8 cellular contexts compared by ENCODE assay signal in genomic region chr2:9003616-9004337, GRCh38. TPM values are rescaled to one million over a fixed set of nuclear protein-coding genes. Genes with fewer than 3 reads are reported as not detected.
DNase-seq lines count a peak whose midpoint lies in the region; FAIRE-seq and TF ChIP-seq lines count a peak whose summit lies in the region.

TSS of gene MBOAT2 (minus strand) at chr2:9003684. CDS start at chr2:9003614, 70 bp downstream.

- peak within 1 kb of the TSS; percentile 96 for H3K4me2 ChIP-seq in MM.1S (ENCODE audit: low read depth, low read length)

- no peaks in the 10 kb centered on the region for H3F3A ChIP-seq in MM.1S (ENCODE audit: insufficient read depth, low read length)

- H3K36me3 ChIP-seq in MM.1S (replicated peaks; ENCODE audit: insufficient read depth, low read length) (no peaks in the 10 kb centered on the region), SK-N-MC (ENCODE audit: insufficient read depth, low read length) (peaks cover 5% of the 10 kb centered on the region; the same call in 1 of the 2 replicates), suprapubic skin (no peaks in the 10 kb centered on the region)

- H3K27ac ChIP-seq in MM.1S (ENCODE audit: low read length) = no peak within 1 kb of the TSS
- H3K27ac ChIP-seq in SK-N-MC = peak within 1 kb of the TSS; percentile 82
- peak within 1 kb of the TSS; percentile 81 for H3K27ac ChIP-seq in suprapubic skin

- peak within 1 kb of the TSS; percentile 86 for H3K4me3 Mint-ChIP-seq in activated naive CD4-positive, alpha-beta T cell treated with anti-CD3 and anti-CD28 coated beads, Interleukin-2, amount 50 U/mL, for 24 hours

- H3K27me3 ChIP-seq in MM.1S (replicated peaks; ENCODE audit: insufficient read depth, low read length) = no peaks in the 10 kb centered on the region
- no peaks in the 10 kb centered on the region for H3K27me3 ChIP-seq in suprapubic skin

- WGBS in suprapubic skin = under 1% methylated on average over 15 of the region's 104 CpGs

- TF ChIP-seq CTCF in MM.1S (IDR thresholded peaks at IDR 0.05; ENCODE audit: low read length) (no peak), suprapubic skin (IDR thresholded peaks at IDR 0.05) (no peak)

- no peak for FAIRE-seq in H54 (lab: Jason Lieb, UNC)

- H3K9me3 Mint-ChIP-seq in activated naive CD4-positive, alpha-beta T cell treated with anti-CD3 and anti-CD28 coated beads, Interleukin-2, amount 50 U/mL, for 24 hours = no peaks in the 10 kb centered on the region

- H3K79me2 ChIP-seq in MM.1S (ENCODE audit: low read length) = 0 out of 2 replicates have a peak, but pooled peaks cover 5% of the 10 kb centered on the region

- H3K36me3 Mint-ChIP-seq in activated naive CD4-positive, alpha-beta T cell treated with anti-CD3 and anti-CD28 coated beads, Interleukin-2, amount 50 U/mL, for 24 hours = no peaks in the 10 kb centered on the region

- H3K4me3 ChIP-seq in MM.1S (ENCODE audit: low read length) (peak within 1 kb of the TSS; percentile 75), SK-N-MC (peak within 1 kb of the TSS; percentile 85), suprapubic skin (peak within 1 kb of the TSS; percentile 78)

- DNase-seq in EL (peak; percentile 90), H54 (ENCODE audit: insufficient read length, low spot score) (peak; percentile 95), MM.1S (peak; percentile 91), SK-N-MC (ENCODE audit: low read depth, low spot score) (no peak), glomerular endothelial cell (ENCODE audit: extremely low read depth, low read depth, low spot score) (no peak), occipital lobe (lab: John Stamatoyannopoulos, UW) (peak; percentile 86), suprapubic skin (ENCODE audit: low spot score in 2 of 2) (peak; percentile 85 to 87)

- no peaks in the 10 kb centered on the region for H3K9me2 ChIP-seq in MM.1S (replicated peaks; ENCODE audit: insufficient read depth, low read length)

- H3K4me1 ChIP-seq in MM.1S (ENCODE audit: low read length) (peaks cover 9% of the 10 kb centered on the region; the same call in 1 of the 2 replicates), suprapubic skin (peaks cover 19% of the 10 kb centered on the region)

- no peak within 1 kb of the TSS for H3K27ac Mint-ChIP-seq in activated naive CD4-positive, alpha-beta T cell treated with anti-CD3 and anti-CD28 coated beads, Interleukin-2, amount 50 U/mL, for 24 hours

- TF ChIP-seq EP300 in suprapubic skin (IDR thresholded peaks at IDR 0.05) = no peak

- peak within 1 kb of the TSS; percentile 73 for H2AFZ ChIP-seq in MM.1S (ENCODE audit: low read length)

- H3K27me3 Mint-ChIP-seq in activated naive CD4-positive, alpha-beta T cell treated with anti-CD3 and anti-CD28 coated beads, Interleukin-2, amount 50 U/mL, for 24 hours = no peaks in the 10 kb centered on the region

- TF ChIP-seq POLR2A in H54 (IDR thresholded peaks at IDR 0.05; ENCODE audit: low read depth, low read length) = peak; percentile 95
- TF ChIP-seq POLR2A in suprapubic skin (IDR thresholded peaks at IDR 0.05) = peak in 1 of 2 donors; percentile 38

- H3K4me1 Mint-ChIP-seq in activated naive CD4-positive, alpha-beta T cell treated with anti-CD3 and anti-CD28 coated beads, Interleukin-2, amount 50 U/mL, for 24 hours = peaks cover 17% of the 10 kb centered on the region

- H3K9me3 ChIP-seq in MM.1S (replicated peaks; ENCODE audit: insufficient read depth, low read length) (no peaks in the 10 kb centered on the region), SK-N-MC (ENCODE audit: low read depth, low read length) (0 out of 2 replicates have a peak, but pooled peaks cover 3% of the 10 kb centered on the region), suprapubic skin (no peaks in the 10 kb centered on the region)

- H4K20me1 ChIP-seq in MM.1S (ENCODE audit: insufficient read depth, low read length) = no peaks in the 10 kb centered on the region

- peak within 1 kb of the TSS; percentile 64; the same call in 1 of the 2 replicates for H3K9ac ChIP-seq in MM.1S (ENCODE audit: low read length)
- peak within 1 kb of the TSS; percentile 89 for H3K9ac ChIP-seq in SK-N-MC (ENCODE audit: insufficient read length)

RNA-seq across cellular contexts. Expression of gene MBOAT2, which starts in this region (rescaled TPM):
- total RNA-seq in glomerular endothelial cell (17.5 and 18.8 TPM in 2 replicates), occipital lobe (189 TPM), suprapubic skin (10 to 100 TPM; 44.4 to 55.8 (median 51.1) TPM)

Comparison
In these comparisons a context has a peak if more than half of its experiments do, and no peak if none do; other contexts are left out.
1. DNase-seq: peak in EL (single experiment), H54 (single experiment), MM.1S (single experiment), occipital lobe (single experiment) and suprapubic skin (2 of 2); none in SK-N-MC (single experiment) and glomerular endothelial cell (single experiment).
2. Peak in every context shown above with its lines, with median percentiles within 50 percentile points of each other: H3K4me3 ChIP-seq.